Comparison of ENCODE assay signal across 8 cellular contexts in genomic region chr7:4744391-4745264, GRCh38. TPM values are rescaled to one million over a fixed set of nuclear protein-coding genes. Genes with fewer than 3 reads are reported as not detected.
DNase-seq lines count a peak whose midpoint lies in the region; ATAC-seq and TF ChIP-seq lines count a peak whose summit lies in the region.

No MANE protein-coding gene starts in this region.

- peaks cover 34% of the 10 kb centered on the region for H3K4me1 ChIP-seq in OCI-LY1 (ENCODE audit: insufficient read depth, low read length, severe bottlenecking)
- peaks cover 36 to 71% (median 39%) of the 10 kb centered on the region in 3 donors for H3K4me1 ChIP-seq in esophagus squamous epithelium

- no peaks in the 10 kb centered on the region for H3K79me2 ChIP-seq in OCI-LY1 (ENCODE audit: insufficient read depth, low read length)

- no peaks in the 10 kb centered on the region for H3F3A ChIP-seq in OCI-LY1 (ENCODE audit: insufficient read depth, low read length)

- H3K9me3 Mint-ChIP-seq in stimulated activated effector memory CD8-positive, alpha-beta T cell treated with anti-CD3 and anti-CD28 coated beads, Interleukin-12 subunit alpha, Interleukin-12 subunit beta, amount 100 ng/mL, for 72 hours: no peaks in the 10 kb centered on the region

- H3K27ac Mint-ChIP-seq in stimulated activated effector memory CD8-positive, alpha-beta T cell treated with anti-CD3 and anti-CD28 coated beads, Interleukin-12 subunit alpha, Interleukin-12 subunit beta, amount 100 ng/mL, for 72 hours: peak overlapping the region; percentile 90

- H3K4me3 ChIP-seq in OCI-LY1 (ENCODE audit: low read depth, low read length, poor library complexity, severe bottlenecking): peak overlapping the region; percentile 54
- peak overlapping the region; percentile 12 to 59 (median 37) for H3K4me3 ChIP-seq in esophagus squamous epithelium

- no peaks in the 10 kb centered on the region for H3K9me2 ChIP-seq in OCI-LY1 (ENCODE audit: low read depth, low read length)

- H3K9ac ChIP-seq in OCI-LY1 (ENCODE audit: low read length): peak overlapping the region; percentile 50; the same call in 1 of the 2 replicates

- H3K9me3 ChIP-seq in OCI-LY1 (ENCODE audit: low read length) (no peaks in the 10 kb centered on the region), esophagus squamous epithelium (no peaks in the 10 kb centered on the region)

- peak in 1 of 4 donors; percentile 8 for TF ChIP-seq POLR2A in esophagus squamous epithelium (IDR thresholded peaks at IDR 0.05)

- peak overlapping the region; percentile 76 for H3K4me3 Mint-ChIP-seq in stimulated activated effector memory CD8-positive, alpha-beta T cell treated with anti-CD3 and anti-CD28 coated beads, Interleukin-12 subunit alpha, Interleukin-12 subunit beta, amount 100 ng/mL, for 72 hours

- H4K20me1 ChIP-seq in OCI-LY1 (ENCODE audit: insufficient read depth, low read length): no peaks in the 10 kb centered on the region

- 20 to 24% methylated on average over 10 to 18 of the region's 31 CpGs for WGBS in esophagus squamous epithelium, 2 donors

- peaks cover 64% of the 10 kb centered on the region for H3K36me3 Mint-ChIP-seq in stimulated activated effector memory CD8-positive, alpha-beta T cell treated with anti-CD3 and anti-CD28 coated beads, Interleukin-12 subunit alpha, Interleukin-12 subunit beta, amount 100 ng/mL, for 72 hours

- TF ChIP-seq CTCF in OCI-LY1 (IDR thresholded peaks at IDR 0.05; ENCODE audit: low read length): peak; percentile 5; the same call in 1 of the 2 replicates
- TF ChIP-seq CTCF in esophagus squamous epithelium (IDR thresholded peaks at IDR 0.05): no peak

- no peaks in the 10 kb centered on the region for H3K27me3 ChIP-seq in OCI-LY1 (ENCODE audit: insufficient read depth, low read length)
- no peaks in the 10 kb centered on the region for H3K27me3 ChIP-seq in esophagus squamous epithelium

- H3K27ac ChIP-seq in OCI-LY1 (ENCODE audit: low read depth, low read length, poor library complexity, severe bottlenecking): peak overlapping the region; percentile 85
- H3K27ac ChIP-seq in esophagus squamous epithelium: peak overlapping the region; percentile 90 to 97 (median 93)

- intact Hi-C loops in esophagus squamous epithelium (cut with DNase I): no loop called here

- DNase-seq in COLO829 (ENCODE audit: low spot score) (peak; percentile 98), HS-5 (ENCODE audit: low read depth) (peak; percentile 99), esophagus squamous epithelium (lab: John Stamatoyannopoulos, UW) (peak; percentile 68), myocyte (ENCODE audit: low read depth) (peak; percentile 100)
- peak; percentile 83 to 84 for DNase-seq in activated T-cell treated with anti-CD3 and anti-CD28 coated beads, Interleukin-2, amount 50 U/mL, for 48 hours
- peak; percentile 50 to 86 for DNase-seq in stimulated activated effector memory CD8-positive, alpha-beta T cell treated with anti-CD3 and anti-CD28 coated beads, Interleukin-12 subunit alpha, Interleukin-12 subunit beta, amount 100 ng/mL, for 72 hours (ENCODE audit: low spot score in 2 of 2)

- no peak overlapping the region for H2AFZ ChIP-seq in OCI-LY1 (ENCODE audit: low read length)

- H3K36me3 ChIP-seq in OCI-LY1 (ENCODE audit: insufficient read depth, low read length): peaks cover 35% of the 10 kb centered on the region; the same call in 1 of the 2 replicates
- peaks cover 3 to 57% (median 7%) of the 10 kb centered on the region in 3 donors for H3K36me3 ChIP-seq in esophagus squamous epithelium

- peak overlapping the region; percentile 82 for H3K4me2 ChIP-seq in OCI-LY1 (ENCODE audit: low read length)

- peaks cover 55% of the 10 kb centered on the region for H3K4me1 Mint-ChIP-seq in stimulated activated effector memory CD8-positive, alpha-beta T cell treated with anti-CD3 and anti-CD28 coated beads, Interleukin-12 subunit alpha, Interleukin-12 subunit beta, amount 100 ng/mL, for 72 hours

- ATAC-seq in GM21360 (IDR thresholded peaks at IDR 0.05; ENCODE audit: unreplicated experiment): peak; percentile 53
- ATAC-seq in stimulated activated effector memory CD8-positive, alpha-beta T cell treated with anti-CD3 and anti-CD28 coated beads, Interleukin-12 subunit alpha, Interleukin-12 subunit beta, amount 100 ng/mL, for 72 hours: peak; percentile 87

RNA-seq across cellular contexts. Expression of gene AP5Z1, which starts 30.8 kb away (rescaled TPM):
- total RNA-seq in esophagus squamous epithelium: 10 to 100 TPM; 11.2 to 32.8 (median 23.8) TPM
- total RNA-seq in myocyte: 37.2 and 41.8 TPM in 2 replicates
- polyA plus RNA-seq in myocyte (2012): 39.5 TPM

Comparison
In these comparisons a context has a peak if more than half of its experiments do, and no peak if none do; other contexts are left out.
1. Peak in every context shown above with its lines: DNase-seq, ATAC-seq, H3K4me3 ChIP-seq and H3K27ac ChIP-seq.